ENCODE assay signal across 8 cellular contexts in the genomic region with DNA sequence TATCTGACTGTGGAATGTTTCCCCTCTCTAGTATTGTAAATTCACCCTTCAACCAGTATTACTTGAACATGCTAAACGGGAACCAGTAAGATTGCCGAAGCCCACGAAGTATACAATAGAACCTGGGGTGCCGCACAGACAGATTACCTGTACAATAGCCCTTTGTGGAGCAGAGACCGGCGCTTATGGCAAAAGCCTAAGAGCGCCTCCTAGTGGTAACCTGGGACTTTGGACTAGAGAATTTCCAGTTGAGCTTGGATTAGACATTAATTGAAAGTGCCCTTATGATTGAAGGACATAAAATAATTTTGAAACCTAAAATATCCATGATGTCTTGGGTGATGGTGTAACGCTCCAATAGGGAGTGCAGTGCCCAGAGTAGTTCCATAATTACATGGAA. TPM values are rescaled to one million over a fixed set of nuclear protein-coding genes. Genes with fewer than 3 reads are reported as not detected.
DNase-seq lines count a peak whose midpoint lies in the region; ATAC-seq and TF ChIP-seq lines count a peak whose summit lies in the region.

No MANE protein-coding gene starts in this region.

- no peaks in the 10 kb centered on the region for H3K36me3 ChIP-seq in left ventricle myocardium inferior

- intact Hi-C loops in left ventricle myocardium inferior (cut with micrococcal nuclease) = loop anchor here (10.0 kb wide), 1 partner anchor 190 kb away; the partner anchor contains the start of gene UBA1

- no peaks in the 10 kb centered on the region for H3K9me3 ChIP-seq in left ventricle myocardium inferior (replicated peaks)

- TF ChIP-seq CTCF in GM10248 (IDR thresholded peaks at IDR 0.05; ENCODE audit: control extremely low read depth, extremely low read depth, low read depth, missing control alignments) (peak; percentile 62), left ventricle myocardium inferior (IDR thresholded peaks at IDR 0.05; ENCODE audit: borderline replicate concordance) (peak; percentile 73), retinal pigment epithelial cell (conservative IDR thresholded peaks at IDR 0.05; ENCODE audit: low read depth, low read length) (peak; percentile 77)

- no peak for ATAC-seq in GM21717 (IDR thresholded peaks at IDR 0.05; ENCODE audit: unreplicated experiment)

- no peak overlapping the region for H3K4me3 ChIP-seq in left ventricle myocardium inferior
- no peak overlapping the region for H3K4me3 ChIP-seq in retinal pigment epithelial cell (ENCODE audit: low read length)

- no peak overlapping the region for H3K27ac ChIP-seq in left ventricle myocardium inferior (replicated peaks)

- POLR2A ChIA-PET in GM10248 (lab: Yijun Ruan, JAX) = no interaction called here

- H3K27me3 ChIP-seq in left ventricle myocardium inferior (ENCODE audit: low read depth) = no peaks in the 10 kb centered on the region

- H3K4me1 ChIP-seq in left ventricle myocardium inferior = no peaks in the 10 kb centered on the region

- DNase-seq in GM10248 (ENCODE audit: extremely low spot score) (peak; percentile 46), NCI-H1092 treated with DMSO at 0.1 percent for 48 hours (lab: John Stamatoyannopoulos, UW) (peak; percentile 84), SW480 (ENCODE audit: low spot score) (peak; percentile 77), left ventricle myocardium inferior (peak; percentile 18), retinal pigment epithelial cell (ENCODE audit: low read depth) (peak; percentile 12), epidermal melanocyte (ENCODE audit: insufficient read length, low spot score) (no peak)
- DNase-seq in activated naive CD8-positive, alpha-beta T cell treated with anti-CD3 and anti-CD28 coated beads, Interleukin-2, amount 50 U/mL, for 16 hours (ENCODE audit: low read depth, low spot score) = peak; percentile 32

- CTCF ChIA-PET in GM10248 (lab: Yijun Ruan, JAX) = interaction anchor here (0.6 to 3.7 kb wide), 16 partner anchors 8 to 193 kb away, joined by 3 to 20 read pairs (median 5); partner anchors contain the start of gene ZNF157

RNA-seq across cellular contexts. Expression of gene ZNF157, which starts 14.1 kb away (rescaled TPM):
- not detected for total RNA-seq in left ventricle myocardium inferior
